In genomic region chr22:47645450-47645914, GRCh38 we compare ENCODE assay signal across 1 cellular context.
A peak's percentile ranks its signal among the peaks of the same experiment; 100 is the strongest.
TF ChIP-seq lines count a peak whose summit lies in the region.

No MANE protein-coding gene starts in this region.

TF ChIP-seq in K562, 482 proteins besides CTCF, POLR2A, EP300 and RAD21 (continued from another document and continues in another):
- TF ChIP-seq RREB1 (CRISPR knock-in tag; IDR thresholded peaks at IDR 0.05) (no peak), ZNF507 (tag; conservative IDR thresholded peaks at IDR 0.05) (no peak), ATF7 (IDR thresholded peaks at IDR 0.05) (peak; percentile 78; the same call in 1 of the 2 replicates), SMAD3 (CRISPR knock-in tag; conservative IDR thresholded peaks at IDR 0.05) (no peak), ARHGAP35 (IDR thresholded peaks at IDR 0.05; ENCODE audit: partially characterized antibody) (no peak), MBD2 (IDR thresholded peaks at IDR 0.05; ENCODE audit: borderline replicate concordance, low read depth) (no peak), ZBTB43 (CRISPR knock-in tag; IDR thresholded peaks at IDR 0.05) (no peak), ARID4B (CRISPR knock-in tag; IDR thresholded peaks at IDR 0.05) (no peak), TEAD4 (IDR thresholded peaks at IDR 0.05; ENCODE audit: low read length) (no peak; the same call in 1 of the 2 replicates), TEAD4 (CRISPR knock-in tag; IDR thresholded peaks at IDR 0.05; ENCODE audit: borderline replicate concordance) (no peak), GTF2F1 (IDR thresholded peaks at IDR 0.05; ENCODE audit: low read depth, low read length) (no peak), ZNF24 (IDR thresholded peaks at IDR 0.05) (no peak), U2AF2 (optimal IDR thresholded peaks at IDR 0.05; ENCODE audit: low read depth, low read length) (no peak), SNIP1 (IDR thresholded peaks at IDR 0.05; ENCODE audit: low read depth) (no peak), ZNF318 (IDR thresholded peaks at IDR 0.05; ENCODE audit: borderline replicate concordance in 1 of 2, low read depth in 1 of 2) (0 out of 4 replicates have a peak, but pooled peaks of 1 of the 2 experiments have one; percentile 28), ZNF133 (CRISPR knock-in tag; IDR thresholded peaks at IDR 0.05) (no peak), ZNF830 (CRISPR knock-in tag; IDR thresholded peaks at IDR 0.05) (no peak), U2AF1 (optimal IDR thresholded peaks at IDR 0.05; ENCODE audit: low read depth, low read length) (no peak), ZNF354B (CRISPR knock-in tag; IDR thresholded peaks at IDR 0.05) (no peak), PHTF2 (CRISPR knock-in tag; IDR thresholded peaks at IDR 0.05) (no peak), EWSR1 (IDR thresholded peaks at IDR 0.05; ENCODE audit: borderline replicate concordance, low read depth, partially characterized antibody) (no peak), SETDB1 (IDR thresholded peaks at IDR 0.05; ENCODE audit: low read length) (no peak), ZNF280A (IDR thresholded peaks at IDR 0.05; ENCODE audit: low read depth, partially characterized antibody) (no peak), TCF15 (CRISPR knock-in tag; IDR thresholded peaks at IDR 0.05) (no peak), PKNOX1 (IDR thresholded peaks at IDR 0.05) (peak; percentile 56), DLX4 (CRISPR knock-in tag; IDR thresholded peaks at IDR 0.05) (no peak), SRSF9 (IDR thresholded peaks at IDR 0.05; ENCODE audit: borderline replicate concordance, low read depth, low read length) (no peak), KDM2B (CRISPR knock-in tag; IDR thresholded peaks at IDR 0.05) (no peak), THRAP3 (IDR thresholded peaks at IDR 0.05; ENCODE audit: borderline replicate concordance) (no peak), ZNF76 (CRISPR knock-in tag; IDR thresholded peaks at IDR 0.05; ENCODE audit: borderline replicate concordance) (no peak), FOXK2 (conservative IDR thresholded peaks at IDR 0.05 in 1 of 2, IDR thresholded peaks at IDR 0.05 in 1 of 2; ENCODE audit: low read depth in 2 of 2) (peak; percentile 21 to 58; a peak in 2 of 4 replicates)
